Comparison of ENCODE assay signal across 27 cellular contexts in genomic region chr14:60339571-60339970, GRCh38.
"Had no signal": no experiment of that assay in that cellular context is flagged by ENCODE, and none has a peak within 500 bp of the region (broad histone marks: within the 10 kb centered on the region; RNA-seq: fewer than 3 reads in every experiment).

No MANE protein-coding gene starts in this region.

- DNase-seq: dermis blood vessel endothelial cell; effector memory CD4-positive, alpha-beta T cell; hypothalamus; immature natural killer cell; islet precursor cell; kidney glomerular epithelial cell; left colon; left ventricle myocardium inferior; lower lobe of right lung; naive thymus-derived CD8-positive, alpha-beta T cell; nephron progenitor cell; nucleus accumbens; ovary; posterior cingulate gyrus; right lobe of liver; stimulated activated CD4-positive, alpha-beta T cell treated with anti-CD3 and anti-CD28 coated beads, Interleukin-12 subunit alpha, Interleukin-12 subunit beta, amount 100 ng/mL, for 4 hours; stimulated activated CD4-positive, alpha-beta T cell treated with anti-CD3 and anti-CD28 coated beads, Interleukin-1b, Interleukin-23, amount 100 ng/mL, for 48 hours; stimulated activated CD4-positive, alpha-beta T cell treated with anti-CD3 and anti-CD28 coated beads, Interleukin-4, amount 100 ng/mL, for 1 hour; stimulated activated CD8-positive, alpha-beta memory T cell treated with anti-CD3 and anti-CD28 coated beads, Interleukin-4, amount 100 ng/mL, for 48 hours; stimulated activated naive CD8-positive, alpha-beta T cell treated with anti-CD3 and anti-CD28 coated beads, Interleukin-15, Interleukin-2, amounts not matched to agents 100 U/mL and 50 U/mL, for 24 hours; substantia nigra; testis; tibial artery had no signal

- H3K9me3 Mint-ChIP-seq: type B pancreatic cell had no signal

- H3K27ac ChIP-seq: coronary artery, left ventricle myocardium inferior, lower lobe of right lung, ovary, right lobe of liver, testis, tibial artery had no signal

- H3K4me2 ChIP-seq: smooth muscle cell had no signal

- H3K9me3 ChIP-seq: left ventricle myocardium inferior, lower lobe of right lung, ovary, right lobe of liver, testis, tibial artery had no signal

- H3K27ac Mint-ChIP-seq: immature natural killer cell; naive thymus-derived CD8-positive, alpha-beta T cell; nephron progenitor cell; type B pancreatic cell had no signal

- H3K36me3 Mint-ChIP-seq: immature natural killer cell, type B pancreatic cell had no signal

- H3K27me3 ChIP-seq: ovary, right lobe of liver, testis, tibial artery had no signal

- H3K4me3 Mint-ChIP-seq: immature natural killer cell; naive thymus-derived CD8-positive, alpha-beta T cell; nephron progenitor cell; type B pancreatic cell had no signal

- H3K36me3 ChIP-seq: left ventricle myocardium inferior, lower lobe of right lung, ovary, right lobe of liver, tibial artery had no signal

- H3K4me1 ChIP-seq: left ventricle myocardium inferior, lower lobe of right lung, right lobe of liver, testis, tibial artery had no signal

- H3K4me1 Mint-ChIP-seq: immature natural killer cell; naive thymus-derived CD8-positive, alpha-beta T cell; nephron progenitor cell had no signal

- H3K4me3 ChIP-seq: coronary artery, left ventricle myocardium inferior, lower lobe of right lung, ovary, right lobe of liver, smooth muscle cell, testis, tibial artery had no signal

- FAIRE-seq: frontal cortex had no signal
